Comparison of ENCODE assay signal across 14 cellular contexts in genomic region chr22:48494968-48495750, GRCh38.
"Had no signal": no experiment of that assay in that cellular context is flagged by ENCODE, and none has a peak within 500 bp of the region (broad histone marks: within the 10 kb centered on the region; RNA-seq: fewer than 3 reads in every experiment).

No MANE protein-coding gene starts in this region.

- ATAC-seq: heart left ventricle had no signal

- H3K36me3 ChIP-seq: cardiac muscle cell, colonic mucosa, heart left ventricle, neutrophil, prostate gland had no signal

- H3K4me1 ChIP-seq: colonic mucosa had no signal

- FAIRE-seq: frontal cortex, keratinocyte had no signal

- H3K4me3 ChIP-seq: cardiac muscle cell, colonic mucosa, heart left ventricle, prostate gland had no signal

- H3K9me3 ChIP-seq: colonic mucosa, heart left ventricle, neutrophil, prostate gland had no signal

- DNase-seq: activated CD4-positive, alpha-beta memory T cell treated with anti-CD3 and anti-CD28 coated beads for 36 hours; activated CD4-positive, alpha-beta T cell treated with anti-CD3 and anti-CD28 coated beads for 1 hour; activated CD8-positive, alpha-beta memory T cell treated with anti-CD3 and anti-CD28 coated beads, Interleukin-2, amount 50 U/mL, for 48 hours; activated naive CD8-positive, alpha-beta T cell treated with anti-CD3 and anti-CD28 coated beads, Interleukin-2, amount 10 ng/mL, durations not matched to agents 7 days and 5 days; colonic mucosa; effector CD8-positive, alpha-beta T cell; stimulated activated CD4-positive, alpha-beta T cell treated with anti-CD3 and anti-CD28 coated beads, Interleukin-4, amount 100 ng/mL, for 1 hour; stimulated activated CD8-positive, alpha-beta memory T cell treated with anti-CD3 and anti-CD28 coated beads, Interleukin-4, amount 100 ng/mL, for 48 hours had no signal

- H3K27ac ChIP-seq: cardiac muscle cell, colonic mucosa, heart left ventricle, neutrophil, prostate gland had no signal
